In the genomic region with DNA sequence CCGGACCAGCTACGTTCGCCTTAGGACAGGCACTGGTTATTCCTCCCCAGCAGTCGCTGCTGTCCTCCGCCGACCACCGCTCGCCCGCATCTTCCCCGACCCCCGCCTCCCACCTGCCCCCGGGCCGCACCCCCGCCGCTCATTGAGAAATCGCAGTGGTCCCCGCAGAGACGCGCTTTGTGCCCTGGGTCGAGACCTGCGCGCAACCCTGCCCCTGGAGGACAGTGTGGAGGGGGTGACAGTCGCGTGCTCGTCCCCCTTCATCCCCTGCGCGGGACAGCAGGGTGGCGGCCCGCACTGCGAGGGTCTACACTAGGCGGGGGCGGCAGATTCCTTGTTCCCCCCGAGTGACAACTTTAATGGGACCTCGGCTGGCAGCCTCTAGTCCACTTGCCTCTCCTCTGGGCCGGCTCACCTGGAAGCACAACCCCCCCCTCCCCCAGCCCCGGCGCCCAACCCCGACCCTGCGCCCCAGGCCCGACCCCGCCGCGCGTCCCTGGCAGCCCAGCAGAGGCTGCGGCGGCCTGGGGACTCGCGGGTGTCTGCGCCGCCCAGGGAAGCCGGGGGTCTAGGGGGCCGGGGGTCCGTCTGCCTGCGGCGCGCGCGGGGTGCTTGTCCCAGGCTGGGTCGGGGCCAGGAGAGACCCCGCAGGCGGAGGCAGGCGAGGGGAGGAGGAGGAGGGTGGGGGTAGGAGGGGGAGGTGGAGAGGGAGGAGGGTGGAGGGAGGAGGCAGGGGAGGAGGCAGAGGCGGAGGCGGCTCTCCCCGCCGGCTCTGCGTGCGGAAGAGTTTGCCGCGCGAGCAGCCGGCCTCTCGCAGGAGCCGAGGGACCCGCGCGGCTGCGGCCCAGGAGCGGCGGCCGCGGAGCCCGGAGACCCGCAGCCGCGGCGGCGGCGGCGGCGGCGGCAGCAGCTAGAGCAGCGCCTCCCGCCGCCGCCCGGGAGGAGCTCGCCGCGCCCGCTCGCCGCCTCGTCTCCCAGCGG, we compare ENCODE assay signal across 8 cellular contexts. TPM values are rescaled to one million over a fixed set of nuclear protein-coding genes. Genes with fewer than 3 reads are reported as not detected.
DNase-seq lines count a peak whose midpoint lies in the region; ATAC-seq, FAIRE-seq and TF ChIP-seq lines count a peak whose summit lies in the region.

A gene with protein sequence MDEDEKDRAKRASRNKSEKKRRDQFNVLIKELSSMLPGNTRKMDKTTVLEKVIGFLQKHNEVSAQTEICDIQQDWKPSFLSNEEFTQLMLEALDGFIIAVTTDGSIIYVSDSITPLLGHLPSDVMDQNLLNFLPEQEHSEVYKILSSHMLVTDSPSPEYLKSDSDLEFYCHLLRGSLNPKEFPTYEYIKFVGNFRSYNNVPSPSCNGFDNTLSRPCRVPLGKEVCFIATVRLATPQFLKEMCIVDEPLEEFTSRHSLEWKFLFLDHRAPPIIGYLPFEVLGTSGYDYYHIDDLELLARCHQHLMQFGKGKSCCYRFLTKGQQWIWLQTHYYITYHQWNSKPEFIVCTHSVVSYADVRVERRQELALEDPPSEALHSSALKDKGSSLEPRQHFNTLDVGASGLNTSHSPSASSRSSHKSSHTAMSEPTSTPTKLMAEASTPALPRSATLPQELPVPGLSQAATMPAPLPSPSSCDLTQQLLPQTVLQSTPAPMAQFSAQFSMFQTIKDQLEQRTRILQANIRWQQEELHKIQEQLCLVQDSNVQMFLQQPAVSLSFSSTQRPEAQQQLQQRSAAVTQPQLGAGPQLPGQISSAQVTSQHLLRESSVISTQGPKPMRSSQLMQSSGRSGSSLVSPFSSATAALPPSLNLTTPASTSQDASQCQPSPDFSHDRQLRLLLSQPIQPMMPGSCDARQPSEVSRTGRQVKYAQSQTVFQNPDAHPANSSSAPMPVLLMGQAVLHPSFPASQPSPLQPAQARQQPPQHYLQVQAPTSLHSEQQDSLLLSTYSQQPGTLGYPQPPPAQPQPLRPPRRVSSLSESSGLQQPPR (plus strand): TSS at position 775 of the 981 bp plus-strand sequence. CDS start 84,616 bp downstream, outside the sequence.

- peaks cover 17% of the 10 kb centered on the region for H3K4me1 ChIP-seq in DND-41 (ENCODE audit: insufficient read depth, low read length)
- peaks cover 0 to 8% of the 10 kb centered on the region in 2 experiments; a peak in 2 of 5 replicates for H3K4me1 ChIP-seq in K562 (replicated peaks in 1 of 2; ENCODE audit: control insufficient read depth in 2 of 2, insufficient read depth in 2 of 2, low read length in 2 of 2)
- H3K4me1 ChIP-seq in iPS-18a (ENCODE audit: control insufficient read depth, low read depth, low read length): peaks cover 13% of the 10 kb centered on the region

- H4K20me1 ChIP-seq in DND-41 (ENCODE audit: insufficient read depth, low read length) (no peaks in the 10 kb centered on the region), K562 (replicated peaks; ENCODE audit: control insufficient read depth, insufficient read depth, low read length) (no peaks in the 10 kb centered on the region)

- H2AFZ ChIP-seq in DND-41 (ENCODE audit: low read depth, low read length) (peak within 1 kb of the TSS; percentile 56), K562 (ENCODE audit: low read depth, low read length) (no peak within 1 kb of the TSS)

- CTCF ChIA-PET in K562 (lab: Yijun Ruan, JAX; ENCODE audit: low intra/inter-chr PET ratio): no interaction called here

- peak within 1 kb of the TSS; percentile 77 for H3K4me2 ChIP-seq in DND-41 (ENCODE audit: insufficient read depth, low read length)
- no peak within 1 kb of the TSS for H3K4me2 ChIP-seq in K562 (ENCODE audit: insufficient read depth, low read length)

- WGBS in K562 (ENCODE audit: insufficient coverage, low coverage, missing lambda C conversion rate): 51% methylated on average over 31 of the region's 105 CpGs

- intact Hi-C loops in K562 (cut with micrococcal nuclease): loop anchor here (10.0 kb wide), 1 partner anchor 165 kb away; no protein-coding TSS in a partner anchor

- TF ChIP-seq CTCF in DND-41 (IDR thresholded peaks at IDR 0.05; ENCODE audit: borderline replicate concordance, extremely low read depth, low read length, poor library complexity, severe bottlenecking) (no peak), K562 (IDR thresholded peaks at IDR 0.05 in 2 of 3, conservative IDR thresholded peaks at IDR 0.05 in 1 of 3; ENCODE audit: insufficient read depth in 2 of 3, low read depth in 1 of 3, low read length in 3 of 3) (no peak)

- POLR2A ChIA-PET in K562 (lab: Yijun Ruan, JAX): no interaction called here

- no peaks in the 10 kb centered on the region for H3K9me1 ChIP-seq in K562 (ENCODE audit: control insufficient read depth, insufficient read depth, low read length)

- no peak for FAIRE-seq in K562 (lab: Jason Lieb, UNC)

- no peak for TF ChIP-seq RAD21 in K562 (CRISPR knock-in tag; conservative IDR thresholded peaks at IDR 0.05 in 1 of 2, IDR thresholded peaks at IDR 0.05 in 1 of 2)

- DNase-seq in DND-41: peak; percentile 62
- peak; percentile 36 for DNase-seq in NCI-H460 (ENCODE audit: extremely low read depth, low read depth)
- peak in 3 of 4 experiments; percentile 17 to 21 (median 18) for DNase-seq in K562 (ENCODE audit: extremely low read depth in 1 of 4, low spot score in 3 of 4)
- DNase-seq in skeletal muscle cell (ENCODE audit: low read depth): no peak

- H3K9ac ChIP-seq in DND-41 (ENCODE audit: low read depth, low read length): peak within 1 kb of the TSS; percentile 65
- no peak within 1 kb of the TSS; a peak in 1 of 4 replicates for H3K9ac ChIP-seq in K562 (ENCODE audit: insufficient read depth in 1 of 2, low read depth in 2 of 2, low read length in 2 of 2)
- no peak within 1 kb of the TSS for H3K9ac ChIP-seq in iPS-18a (ENCODE audit: low read length)

- H3K79me2 ChIP-seq in DND-41 (ENCODE audit: insufficient read depth, low read length): peaks cover 4% of the 10 kb centered on the region
- no peaks in the 10 kb centered on the region for H3K79me2 ChIP-seq in K562 (ENCODE audit: control insufficient read depth, insufficient read depth, low read length)

- TF ChIP-seq POLR2A in K562 (conservative IDR thresholded peaks at IDR 0.05): no peak

- H3K9me3 ChIP-seq in DND-41 (ENCODE audit: insufficient read depth, low read length, severe bottlenecking): no peaks in the 10 kb centered on the region
- H3K9me3 ChIP-seq in K562 (replicated peaks; ENCODE audit: control insufficient read depth, insufficient read depth, low read depth, low read length): no peaks in the 10 kb centered on the region
- H3K9me3 ChIP-seq in iPS-18a (ENCODE audit: control insufficient read depth, low read depth, low read length): no peaks in the 10 kb centered on the region

- H3K27me3 ChIP-seq in DND-41 (ENCODE audit: insufficient read depth, low read length, poor library complexity) (no peaks in the 10 kb centered on the region), K562 (ENCODE audit: control insufficient read depth in 2 of 2, insufficient read depth in 2 of 2, low read length in 2 of 2) (peaks cover 18 to 25% of the 10 kb centered on the region in 2 experiments; a peak in 4 of 5 replicates), iPS-18a (ENCODE audit: control insufficient read depth, insufficient read depth, low read length) (peaks cover 76% of the 10 kb centered on the region)

- peak within 1 kb of the TSS; percentile 33 to 64; a peak in 3 of 4 replicates for H3K4me3 ChIP-seq in DND-41 (ENCODE audit: low read depth in 1 of 2, low read length in 2 of 2)
- H3K4me3 ChIP-seq in K562: no peak within 1 kb of the TSS
- peak within 1 kb of the TSS; percentile 59 for H3K4me3 ChIP-seq in iPS-18a (ENCODE audit: low read length)
- H3K4me3 ChIP-seq in skeletal muscle cell (ENCODE audit: low read depth, low read length): peak within 1 kb of the TSS; percentile 73

- H3K36me3 ChIP-seq in DND-41 (ENCODE audit: insufficient read depth, low read length): no peaks in the 10 kb centered on the region
- H3K36me3 ChIP-seq in K562 (ENCODE audit: control insufficient read depth, insufficient read depth, low read length): no peaks in the 10 kb centered on the region
- H3K36me3 ChIP-seq in iPS-18a (ENCODE audit: control insufficient read depth, low read depth, low read length): no peaks in the 10 kb centered on the region

- no TSS peak for BruUV-seq in K562 (replicated peaks; lab: Mats Ljungman, UMichigan)

- H3K27ac ChIP-seq in DND-41 (ENCODE audit: low read length) (0 out of 2 replicates have a peak within 1 kb of the TSS, but pooled peaks have one; percentile 26), K562 (ENCODE audit: extremely low read depth, low read depth, low read length) (no peak within 1 kb of the TSS), iPS-18a (ENCODE audit: low read length) (no peak within 1 kb of the TSS)

- ATAC-seq in DND-41 (ENCODE audit: insufficient read depth, low read depth): peak; percentile 86
- no peak; the same call in 1 of the 3 replicates for ATAC-seq in K562
- ATAC-seq in GM19324 (IDR thresholded peaks at IDR 0.05; ENCODE audit: low FRiP score, unreplicated experiment): no peak
- no peak for ATAC-seq in GM18520 (IDR thresholded peaks at IDR 0.05; ENCODE audit: unreplicated experiment)
- ATAC-seq in GM18909 (IDR thresholded peaks at IDR 0.05; ENCODE audit: poor library complexity, unreplicated experiment): no peak

- in situ Hi-C loops in K562 (cut with MboI): no loop called here

- no peak for TF ChIP-seq EP300 in K562 (IDR thresholded peaks at IDR 0.05; ENCODE audit: low read length)

RNA-seq across cellular contexts. Expression of the gene that starts here (rescaled TPM):
- 30.6 and 42.3 TPM in 2 replicates for total RNA-seq in NCI-H460 (2014; rRNA removed; shearing (Covaris generic))
- 44.5 and 47.6 TPM in 2 replicates for polyA plus RNA-seq in NCI-H460 (2014; cell fraction: nucleus; rRNA removed)
- total RNA-seq in K562 (2011; cell fraction: chromatin; rRNA removed; ENCODE audit: low replicate concordance): 0.58 TPM in 1 of 2 replicates, not detected in the other
- not detected in 2 replicates for total RNA-seq in K562 (2011; cell fraction: nucleolus; rRNA removed)
- total RNA-seq in K562 (2011; cell fraction: nucleoplasm; rRNA removed): not detected in 2 replicates
- total RNA-seq in K562 (2014; rRNA removed) (not detected in 2 replicates), K562 (2014; rRNA removed; fragmentation: Illumina TruSeq; extraction: Trizol) (not detected in 2 replicates), K562 (2015; rRNA removed; fragmentation: Illumina TruSeq; extraction: Trizol) (not detected in 2 replicates), K562 (2021) (0.29 TPM in 1 of 2 replicates, not detected in the other)
- polyA plus RNA-seq in K562 (2011; rRNA removed) (0.06 TPM in 1 of 2 replicates, not detected in the other), K562 (2014; fragmentation: Illumina TruSeq; extraction: Trizol) (0.07 TPM in 1 of 2 replicates, not detected in the other), K562 (2014; fragmentation: Nextera tagmentation; extraction: Ambion mirVana) (under 1 TPM in 1 of 2 experiments, not detected in 1; 0.06 TPM), K562 (2014; rRNA removed) (not detected in 2 replicates)
- 0.04 and 0.15 TPM in 2 replicates for polyA plus RNA-seq in K562 (2011; cell fraction: cytosol; rRNA removed)
- 0.16 TPM in 1 of 2 replicates, not detected in the other for polyA plus RNA-seq in K562 (2011; cell fraction: nucleus; rRNA removed)
- 0.08 and 1.1 TPM in 2 replicates for polyA plus RNA-seq in K562 (2012)
- not detected in 2 replicates for polyA minus RNA-seq in K562 (2011; rRNA and poly(A)+ RNA removed)
- not detected in 2 replicates for polyA minus RNA-seq in K562 (2011; cell fraction: cytosol; rRNA and poly(A)+ RNA removed)
- not detected in 2 replicates for polyA minus RNA-seq in K562 (2011; cell fraction: nucleus; rRNA and poly(A)+ RNA removed)

Comparison
In these comparisons a context has a peak if more than half of its experiments do, and no peak if none do; other contexts are left out.
1. RNA of the gene that starts here (total RNA-seq): 30.6 to 42.3 TPM in NCI-H460; 0.29 to 0.58 TPM in K562; every median in the first group is over 10 times any median in the second.